ENCODE assay signal across 26 cellular contexts in genomic region chr2:74345272-74345943, GRCh38. TPM values are rescaled to one million over a fixed set of nuclear protein-coding genes. Genes with fewer than 3 reads are reported as not detected.
"Had no signal": no experiment of that assay in that cellular context is flagged by ENCODE, and none has a peak within 500 bp of the region (broad histone marks: within the 10 kb centered on the region; RNA-seq: fewer than 3 reads in every experiment).

No MANE protein-coding gene starts in this region.

- H3K27me3 ChIP-seq: esophagus squamous epithelium, heart right ventricle, left lung, neural progenitor cell, right atrium auricular region, tibial nerve had no signal

- H3K4me2 ChIP-seq: neural progenitor cell had no signal

- ATAC-seq: activated CD4-positive, alpha-beta T cell treated with anti-CD3 and anti-CD28 coated beads for 36 hours; activated T-helper 17 cell treated with anti-CD3 and anti-CD28 coated beads, Interleukin-2, amount 50 U/mL, for 72 hours; left lung; lower lobe of right lung; naive thymus-derived CD8-positive, alpha-beta T cell; stimulated activated naive B cell treated with anti-CD40 and anti-IgM and Interleukin-4, amounts not matched to agents 10 μg/mL and 1 μg/mL and 100 μg/mL, for 72 hours had no signal

- H2AFZ ChIP-seq: neural progenitor cell had no signal

- DNase-seq: activated CD4-positive, alpha-beta T cell treated with anti-CD3 and anti-CD28 coated beads for 36 hours; activated CD4-positive, CD25-positive, alpha-beta regulatory T cell; activated CD8-positive, alpha-beta memory T cell treated with anti-CD3 and anti-CD28 coated beads, Interleukin-2, amount 50 U/mL, for 48 hours; activated gamma-delta T cell treated with Interleukin-2 at 50 U/mL for 16 hours; activated naive CD4-positive, alpha-beta T cell treated with anti-CD3 and anti-CD28 coated beads, Interleukin-2, amount 50 U/mL, for 16 hours; activated T-cell treated with anti-CD3 and anti-CD28 coated beads, Interleukin-2, amount 50 U/mL, for 24 hours; effector CD8-positive, alpha-beta T cell; esophagus squamous epithelium; foreskin melanocyte; heart right ventricle; left lung; lower lobe of right lung; mesenchymal stem cell; naive thymus-derived CD8-positive, alpha-beta T cell; stimulated activated CD4-positive, alpha-beta T cell treated with anti-CD3 and anti-CD28 coated beads, Interleukin-15, amount 100 ng/mL, for 24 hours; stimulated activated CD4-positive, alpha-beta T cell treated with anti-CD3 and anti-CD28 coated beads, Interleukin-2, amount 100 ng/mL, for 24 hours; stimulated activated naive B cell treated with anti-CD40 and anti-IgM and Interleukin-4, amounts not matched to agents 10 μg/mL and 1 μg/mL and 100 μg/mL, for 72 hours had no signal

- H3K27ac ChIP-seq: epithelial cell of prostate, esophagus squamous epithelium, heart right ventricle, left lung, lower lobe of right lung, neural progenitor cell, right atrium auricular region, tibial nerve had no signal

- H3K27ac Mint-ChIP-seq: activated CD4-positive, alpha-beta T cell treated with anti-CD3 and anti-CD28 coated beads for 36 hours; activated T-cell treated with anti-CD3 and anti-CD28 coated beads, Interleukin-2, amount 50 U/mL, for 24 hours; neural progenitor cell; stimulated activated naive B cell treated with anti-CD40 and anti-IgM and Interleukin-4, amounts not matched to agents 10 μg/mL and 1 μg/mL and 100 μg/mL, for 72 hours had no signal

- H3K27me3 Mint-ChIP-seq: activated CD4-positive, alpha-beta T cell treated with anti-CD3 and anti-CD28 coated beads for 36 hours; activated T-cell treated with anti-CD3 and anti-CD28 coated beads, Interleukin-2, amount 50 U/mL, for 24 hours; activated T-helper 17 cell treated with anti-CD3 and anti-CD28 coated beads, Interleukin-2, amount 50 U/mL, for 72 hours; naive thymus-derived CD8-positive, alpha-beta T cell; stimulated activated naive B cell treated with anti-CD40 and anti-IgM and Interleukin-4, amounts not matched to agents 10 μg/mL and 1 μg/mL and 100 μg/mL, for 72 hours had no signal

- H3K4me1 Mint-ChIP-seq: activated CD4-positive, alpha-beta T cell treated with anti-CD3 and anti-CD28 coated beads for 36 hours; neural progenitor cell; stimulated activated naive B cell treated with anti-CD40 and anti-IgM and Interleukin-4, amounts not matched to agents 10 μg/mL and 1 μg/mL and 100 μg/mL, for 72 hours had no signal

- H3K36me3 ChIP-seq: esophagus squamous epithelium, heart right ventricle, left lung, lower lobe of right lung, neural progenitor cell, right atrium auricular region had no signal

- H3K9me3 Mint-ChIP-seq: activated T-cell treated with anti-CD3 and anti-CD28 coated beads, Interleukin-2, amount 50 U/mL, for 24 hours; activated T-helper 17 cell treated with anti-CD3 and anti-CD28 coated beads, Interleukin-2, amount 50 U/mL, for 72 hours; naive thymus-derived CD8-positive, alpha-beta T cell; neural progenitor cell; stimulated activated naive B cell treated with anti-CD40 and anti-IgM and Interleukin-4, amounts not matched to agents 10 μg/mL and 1 μg/mL and 100 μg/mL, for 72 hours had no signal

- H3K9ac ChIP-seq: neural progenitor cell had no signal

- H3K4me3 ChIP-seq: esophagus squamous epithelium, heart right ventricle, left lung, lower lobe of right lung, neural progenitor cell, right atrium auricular region, tibial nerve had no signal

- FAIRE-seq: colon, endometrium, islet of Langerhans had no signal

- H3K4me3 Mint-ChIP-seq: activated CD4-positive, alpha-beta T cell treated with anti-CD3 and anti-CD28 coated beads for 36 hours; activated T-cell treated with anti-CD3 and anti-CD28 coated beads, Interleukin-2, amount 50 U/mL, for 24 hours; activated T-helper 17 cell treated with anti-CD3 and anti-CD28 coated beads, Interleukin-2, amount 50 U/mL, for 72 hours; naive thymus-derived CD8-positive, alpha-beta T cell; neural progenitor cell; stimulated activated naive B cell treated with anti-CD40 and anti-IgM and Interleukin-4, amounts not matched to agents 10 μg/mL and 1 μg/mL and 100 μg/mL, for 72 hours had no signal

- H3K4me1 ChIP-seq: esophagus squamous epithelium, heart right ventricle, left lung, lower lobe of right lung, neural progenitor cell, right atrium auricular region, tibial nerve had no signal

- H3K9me3 ChIP-seq: esophagus squamous epithelium, heart right ventricle, left lung, lower lobe of right lung, right atrium auricular region, tibial nerve had no signal

RNA-seq across cellular contexts. Expression of gene SLC4A5, which starts 2.2 kb away (rescaled TPM):
- total RNA-seq: pulmonary artery endothelial cell had no signal
